Comparison of ENCODE assay signal across 7 cellular contexts in the genomic region with DNA sequence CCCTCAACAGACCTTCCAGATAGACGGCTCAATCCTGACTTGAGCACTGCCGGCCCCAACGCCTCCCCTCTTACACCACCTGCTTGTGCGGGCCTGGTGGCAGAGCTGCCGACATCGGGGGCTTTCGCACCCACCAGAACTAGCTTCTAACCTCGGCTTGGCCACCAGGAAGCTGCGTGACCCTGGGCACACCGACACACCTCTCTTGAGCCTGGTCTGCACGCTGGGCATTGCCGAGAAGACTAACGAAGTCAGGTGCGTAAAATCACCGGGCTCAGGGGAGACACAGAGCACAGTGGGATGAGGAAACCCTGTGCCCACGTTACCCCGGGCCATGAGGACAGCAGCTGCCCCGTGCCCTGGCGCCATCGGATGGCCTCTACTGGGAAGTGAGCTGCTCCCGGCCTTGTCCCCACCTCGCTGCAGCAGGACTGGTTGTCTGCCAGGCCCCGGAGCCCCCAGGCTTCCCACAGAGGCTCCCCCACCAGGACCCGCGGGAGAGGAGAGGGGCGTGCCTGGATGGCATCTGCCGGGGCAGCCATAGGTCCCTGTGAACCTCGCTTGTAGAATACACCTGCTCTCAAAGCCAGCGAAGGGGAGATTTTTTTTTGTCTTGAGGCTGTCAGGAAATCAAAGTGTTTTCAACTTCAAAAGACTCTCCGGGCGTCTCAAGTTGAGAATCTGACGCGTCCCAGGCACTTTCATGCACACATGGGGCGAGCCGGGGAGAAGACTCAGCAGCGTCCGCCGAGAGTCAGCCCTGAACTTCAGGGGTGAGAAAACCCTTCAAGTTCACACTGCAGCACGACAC.
DNase-seq lines count a peak whose midpoint lies in the region; ATAC-seq lines count a peak whose summit lies in the region.
"Not testable (repeated sequence)": the region's sequence is repeated elsewhere in the genome, so short reads cannot be mapped to it uniquely, and the experiment has no call there.

No MANE protein-coding gene starts in this region.

- H3K27me3 Mint-ChIP-seq in naive thymus-derived CD8-positive, alpha-beta T cell: not testable (repeated sequence)

- peak; percentile 88 for ATAC-seq in activated CD4-positive, CD25-positive, alpha-beta regulatory T cell treated with anti-CD3 and anti-CD28 coated beads, Interleukin-2, amount 50 U/mL, for 24 hours
- peak; percentile 95 to 96 for ATAC-seq in naive thymus-derived CD8-positive, alpha-beta T cell

- not testable (repeated sequence) for H3K9me3 Mint-ChIP-seq in naive thymus-derived CD8-positive, alpha-beta T cell

- DNase-seq in activated CD8-positive, alpha-beta memory T cell treated with anti-CD3 and anti-CD28 coated beads for 24 hours: peak; percentile 79
- DNase-seq in activated gamma-delta T cell treated with anti-CD3 and anti-CD28 coated beads, Interleukin-2, amount 50 U/mL, for 16 hours (ENCODE audit: low read depth): peak; percentile 13
- DNase-seq in central memory CD4-positive, alpha-beta T cell: peak; percentile 42
- DNase-seq in naive thymus-derived CD8-positive, alpha-beta T cell: peak in 9 of 10 donors; percentile 37 to 80 (median 71)
- DNase-seq in stimulated activated CD4-positive, alpha-beta T cell treated with anti-CD3 and anti-CD28 coated beads, Interleukin-1b, Interleukin-23, amount 100 ng/mL, for 24 hours (ENCODE audit: low read depth in 4 of 4, low spot score in 1 of 4): peak in 3 of 4 experiments; percentile 12 to 40 (median 36)
- DNase-seq in stimulated activated CD8-positive, alpha-beta memory T cell treated with anti-CD3 and anti-CD28 coated beads, Interleukin-4, amount 100 ng/mL, for 48 hours: peak; percentile 43

- POLR2A ChIA-PET in naive thymus-derived CD8-positive, alpha-beta T cell (lab: Charles Lee): not testable (repeated sequence)

- H3K4me3 Mint-ChIP-seq in naive thymus-derived CD8-positive, alpha-beta T cell: peak overlapping the region in 9 of 10 donors; percentile 36 to 72 (median 62)

- H3K4me1 Mint-ChIP-seq in naive thymus-derived CD8-positive, alpha-beta T cell: peaks cover 21 to 61% (median 35%) of the 10 kb centered on the region in 4 donors

- not testable (repeated sequence) for H3K36me3 Mint-ChIP-seq in naive thymus-derived CD8-positive, alpha-beta T cell

- peak overlapping the region in 7 of 10 donors; percentile 53 to 91 (median 74) for H3K27ac Mint-ChIP-seq in naive thymus-derived CD8-positive, alpha-beta T cell

Comparison
In these comparisons a context has a peak if more than half of its experiments do, and no peak if none do; other contexts are left out.
1. Peak in every context shown above with its lines: DNase-seq and ATAC-seq.
2. DNase-seq: peak in every context shown above with its lines; median percentile 79 in activated CD8-positive, alpha-beta memory T cell treated with anti-CD3 and anti-CD28 coated beads for 24 hours; 71 in naive thymus-derived CD8-positive, alpha-beta T cell; 43 in stimulated activated CD8-positive, alpha-beta memory T cell treated with anti-CD3 and anti-CD28 coated beads, Interleukin-4, amount 100 ng/mL, for 48 hours; 42 in central memory CD4-positive, alpha-beta T cell; 36 in stimulated activated CD4-positive, alpha-beta T cell treated with anti-CD3 and anti-CD28 coated beads, Interleukin-1b, Interleukin-23, amount 100 ng/mL, for 24 hours; 13 in activated gamma-delta T cell treated with anti-CD3 and anti-CD28 coated beads, Interleukin-2, amount 50 U/mL, for 16 hours.